In genomic region chr20:50071039-50071888, GRCh38 we compare ENCODE assay signal across 8 cellular contexts. TPM values are rescaled to one million over a fixed set of nuclear protein-coding genes. Genes with fewer than 3 reads are reported as not detected.
A peak's percentile ranks its signal among the peaks of the same experiment; 100 is the strongest.
DNase-seq lines count a peak whose midpoint lies in the region; ATAC-seq and TF ChIP-seq lines count a peak whose summit lies in the region.

No MANE protein-coding gene starts in this region.

- H3K4me2 ChIP-seq in SU-DHL-6 (ENCODE audit: low read depth, low read length, poor library complexity, severe bottlenecking), result peak overlapping the region; percentile 56

- H3K9me2 ChIP-seq in SU-DHL-6 (replicated peaks; ENCODE audit: insufficient read depth, low read length), result no peaks in the 10 kb centered on the region

- no peak overlapping the region for H3K27ac Mint-ChIP-seq in activated naive CD8-positive, alpha-beta T cell treated with anti-CD3 and anti-CD28 coated beads for 36 hours
- H3K27ac Mint-ChIP-seq in progenitor cell of endocrine pancreas, result no peak overlapping the region

- H3K79me2 ChIP-seq in SU-DHL-6 (ENCODE audit: insufficient read depth, low read length), result no peaks in the 10 kb centered on the region

- no peaks in the 10 kb centered on the region for H3K36me3 Mint-ChIP-seq in activated naive CD8-positive, alpha-beta T cell treated with anti-CD3 and anti-CD28 coated beads for 36 hours
- no peaks in the 10 kb centered on the region for H3K36me3 Mint-ChIP-seq in progenitor cell of endocrine pancreas (ENCODE audit: insufficient read depth)

- H3K27ac ChIP-seq in SU-DHL-6 (ENCODE audit: low read depth, low read length) (no peak overlapping the region), heart right ventricle (peak overlapping the region in 1 of 10 donors; percentile 73)

- H3K4me1 Mint-ChIP-seq in activated naive CD8-positive, alpha-beta T cell treated with anti-CD3 and anti-CD28 coated beads for 36 hours, result no peaks in the 10 kb centered on the region
- H3K4me1 Mint-ChIP-seq in progenitor cell of endocrine pancreas (ENCODE audit: low read depth), result peaks cover 5% of the 10 kb centered on the region

- H3K4me3 ChIP-seq in SU-DHL-6 (ENCODE audit: insufficient read depth, low read length, poor library complexity, severe bottlenecking) (no peak overlapping the region), heart right ventricle (peak overlapping the region in 9 of 10 donors; percentile 4 to 53 (median 47))

- no peaks in the 10 kb centered on the region for H3F3A ChIP-seq in SU-DHL-6 (ENCODE audit: insufficient read depth)

- H3K27me3 Mint-ChIP-seq in activated naive CD8-positive, alpha-beta T cell treated with anti-CD3 and anti-CD28 coated beads for 36 hours, result peaks cover 4% of the 10 kb centered on the region
- H3K27me3 Mint-ChIP-seq in progenitor cell of endocrine pancreas, result peaks cover 4% of the 10 kb centered on the region

- H3K4me1 ChIP-seq in heart right ventricle, result peaks cover 0 to 26% (median 8%) of the 10 kb centered on the region in 9 donors

- peak; percentile 99 for TF ChIP-seq CTCF in SU-DHL-6 (IDR thresholded peaks at IDR 0.05; ENCODE audit: insufficient read depth, low read length, poor library complexity, severe bottlenecking)
- TF ChIP-seq CTCF in heart right ventricle (IDR thresholded peaks at IDR 0.05), result peak; percentile 99 to 100 (median 100)
- peak; percentile 100 for TF ChIP-seq CTCF in progenitor cell of endocrine pancreas (IDR thresholded peaks at IDR 0.05; ENCODE audit: unreplicated experiment)

- H3K9ac ChIP-seq in SU-DHL-6 (ENCODE audit: low read length), result peak overlapping the region; percentile 37

- H3K36me3 ChIP-seq in SU-DHL-6 (ENCODE audit: low read length) (no peaks in the 10 kb centered on the region), heart right ventricle (no peaks in the 10 kb centered on the region)

- 12% methylated on average over 46 to 48 of the region's 48 CpGs for WGBS in heart right ventricle, 2 donors

- no peaks in the 10 kb centered on the region for H3K27me3 ChIP-seq in SU-DHL-6 (ENCODE audit: low read length)
- no peaks in the 10 kb centered on the region for H3K27me3 ChIP-seq in heart right ventricle

- H4K20me1 ChIP-seq in SU-DHL-6 (ENCODE audit: low read depth, low read length), result no peaks in the 10 kb centered on the region

- no peaks in the 10 kb centered on the region for H3K9me3 Mint-ChIP-seq in activated naive CD8-positive, alpha-beta T cell treated with anti-CD3 and anti-CD28 coated beads for 36 hours
- no peaks in the 10 kb centered on the region for H3K9me3 Mint-ChIP-seq in progenitor cell of endocrine pancreas (ENCODE audit: low read depth)

- peak overlapping the region; percentile 65 for H2AFZ ChIP-seq in SU-DHL-6 (ENCODE audit: low read depth, low read length, severe bottlenecking)

- peak overlapping the region; percentile 64 for H3K4me3 Mint-ChIP-seq in activated naive CD8-positive, alpha-beta T cell treated with anti-CD3 and anti-CD28 coated beads for 36 hours
- H3K4me3 Mint-ChIP-seq in progenitor cell of endocrine pancreas (ENCODE audit: low read depth), result peak overlapping the region; percentile 48

- intact Hi-C loops in heart right ventricle (cut with DNase I), result loop anchor here in 9 of 10 donors (1.0 to 5.0 kb wide), 6 partner anchors 88 to 96 kb away; partner anchors contain the start of gene SNAI1 (in 1 of the 9)

- DNase-seq in EL, result peak; percentile 81
- DNase-seq in NCI-H128 (lab: John Stamatoyannopoulos, UW; ENCODE audit: unreplicated experiment), result peak; percentile 77
- DNase-seq in activated naive CD8-positive, alpha-beta T cell treated with anti-CD3 and anti-CD28 coated beads for 36 hours, result peak; percentile 91
- peak; percentile 85 to 94 for DNase-seq in heart right ventricle
- DNase-seq in progenitor cell of endocrine pancreas (ENCODE audit: low spot score, unreplicated experiment), result peak; percentile 98
- peak; percentile 92 for DNase-seq in ureter (ENCODE audit: low spot score)

- H3K9me3 ChIP-seq in SU-DHL-6 (ENCODE audit: insufficient read depth, low read length) (no peaks in the 10 kb centered on the region), heart right ventricle (no peaks in the 10 kb centered on the region)

- ATAC-seq in HG02588 (IDR thresholded peaks at IDR 0.05; ENCODE audit: unreplicated experiment) (peak; percentile 92), heart right ventricle (peak; percentile 90 to 96 (median 95))

RNA-seq across cellular contexts. Expression of gene UBE2V1, which starts 41.7 kb away (rescaled TPM):
- total RNA-seq in activated naive CD8-positive, alpha-beta T cell treated with anti-CD3 and anti-CD28 coated beads for 36 hours, result 100 to 1,000 TPM; 150 to 156 TPM
- 100 to 1,000 TPM in 2 of 10 donors, 10 to 100 TPM in 8; 72.6 to 113 (median 90.2) TPM for total RNA-seq in heart right ventricle
- 10 to 100 TPM; 61.9 to 80.0 TPM for polyA plus RNA-seq in heart right ventricle
- 150 and 157 TPM in 2 replicates for total RNA-seq in progenitor cell of endocrine pancreas
- 120 TPM for total RNA-seq in ureter
